Comparison of ENCODE assay signal across 8 cellular contexts in genomic region chr2:165401285-165401852, GRCh38.
DNase-seq lines count a peak whose midpoint lies in the region; ATAC-seq, FAIRE-seq and TF ChIP-seq lines count a peak whose summit lies in the region.

No MANE protein-coding gene starts in this region.

- TF ChIP-seq CTCF in AG09319 (IDR thresholded peaks at IDR 0.05; ENCODE audit: low read depth, low read length) (peak; percentile 71), GM12875 (IDR thresholded peaks at IDR 0.05; ENCODE audit: borderline replicate concordance, insufficient read depth, low read depth, low read length) (peak; percentile 57), astrocyte of the spinal cord (IDR thresholded peaks at IDR 0.05; ENCODE audit: low read depth, low read length) (peak; percentile 61)

- ATAC-seq in HG03159 (IDR thresholded peaks at IDR 0.05; ENCODE audit: unreplicated experiment) = peak; percentile 73

- H3K4me3 ChIP-seq in GM12875 (ENCODE audit: low read depth, low read length) (no peak overlapping the region), astrocyte of the spinal cord (ENCODE audit: low read depth, low read length) (no peak overlapping the region)

- FAIRE-seq in urothelium cell line (lab: Jason Lieb, UNC) = peak; percentile 55

- in situ Hi-C loops in astrocyte of the spinal cord (cut with HindIII; ENCODE audit: low sequenced_read_pairs) = no loop called here

- DNase-seq in AG09319 (ENCODE audit: extremely low read depth, low read depth) (peak; percentile 45), NCI-H2227 (lab: John Stamatoyannopoulos, UW; ENCODE audit: unreplicated experiment) (peak; percentile 87), astrocyte of the spinal cord (ENCODE audit: low read depth, low spot score) (peak; percentile 83), kidney tubule cell (ENCODE audit: low spot score) (peak; percentile 69), urothelium cell line (ENCODE audit: low spot score) (peak; percentile 24), ureter (ENCODE audit: low spot score) (no peak)
